Comparison of ENCODE assay signal across 25 cellular contexts in the genomic region with DNA sequence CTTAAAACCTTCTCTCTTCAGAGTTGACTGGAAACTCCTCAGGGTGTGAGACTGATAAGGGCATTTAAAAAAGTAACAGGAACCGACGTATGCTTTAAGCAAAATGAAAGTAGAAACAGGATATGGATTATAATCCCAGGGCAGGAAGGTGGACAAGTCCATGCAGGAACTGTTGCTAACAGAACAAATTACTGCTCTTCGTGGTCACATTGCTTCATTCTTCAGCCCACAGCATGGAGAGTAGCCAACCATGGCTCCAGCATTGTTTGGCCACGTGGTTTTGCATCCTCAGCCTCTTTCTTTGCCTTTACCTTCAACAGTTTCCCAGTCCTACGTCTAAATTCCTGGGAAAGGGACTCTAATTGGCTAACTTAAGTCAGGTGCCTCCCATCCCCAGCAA.
DNase-seq lines count a peak whose midpoint lies in the region; ATAC-seq, FAIRE-seq and TF ChIP-seq lines count a peak whose summit lies in the region.
"Had no signal": no experiment of that assay in that cellular context is flagged by ENCODE, and none has a peak within 500 bp of the region (broad histone marks: within the 10 kb centered on the region; RNA-seq: fewer than 3 reads in every experiment).

No MANE protein-coding gene starts in this region.

- H4K20me1 ChIP-seq in mammary epithelial cell (ENCODE audit: insufficient read depth, low read length): no peaks in the 10 kb centered on the region

- in situ Hi-C loops in mammary epithelial cell (cut with MboI; ENCODE audit: low sequenced_read_pairs in 2 of 2): no loop called here

- no peak for TF ChIP-seq POLR2A in lower leg skin (IDR thresholded peaks at IDR 0.05)

- FAIRE-seq in bronchial epithelial cell (lab: Jason Lieb, UNC): no peak
- FAIRE-seq: G401.6, HTR-8/SVneo had no signal

- WGBS in mammary epithelial cell (ENCODE audit: low coverage, missing lambda C conversion rate): 5% methylated on average over 5 of the region's 5 CpGs
- WGBS in lower leg skin, 2 donors: 40 to 41% methylated on average over 5 of the region's 5 CpGs

- H3K4me3 ChIP-seq in mammary epithelial cell (replicated peaks in 1 of 3; ENCODE audit: insufficient read depth in 1 of 3, low read depth in 2 of 3, low read length in 3 of 3) (no peak overlapping the region), bronchial epithelial cell (ENCODE audit: low read depth, low read length) (no peak overlapping the region), lower leg skin (ENCODE audit: low read depth, poor library complexity, severe bottlenecking) (no peak overlapping the region)
- H3K4me3 ChIP-seq: HAP-1, MG63 had no signal

- ATAC-seq in GM18517 (IDR thresholded peaks at IDR 0.05; ENCODE audit: unreplicated experiment) (no peak), left lobe of liver (no peak)
- ATAC-seq: SK-N-SH treated with all-trans-retinoic acid at 6 μM for 48 hours had no signal

- H3K27me3 Mint-ChIP-seq in MCF 10A (ENCODE audit: insufficient read depth, unreplicated experiment) (no peaks in the 10 kb centered on the region), mesothelial cell of epicardium (ENCODE audit: low read depth) (no peaks in the 10 kb centered on the region)
- H3K27me3 Mint-ChIP-seq: IgD-negative memory B cell had no signal

- H3K9ac ChIP-seq in mammary epithelial cell (ENCODE audit: insufficient read depth, low read length): no peak overlapping the region

- no peaks in the 10 kb centered on the region for H3K4me1 Mint-ChIP-seq in MCF 10A (ENCODE audit: insufficient read depth, unreplicated experiment)
- peaks cover 25% of the 10 kb centered on the region for H3K4me1 Mint-ChIP-seq in mesothelial cell of epicardium

- H3K4me1 ChIP-seq in mammary epithelial cell (ENCODE audit: insufficient read depth, low read length): no peaks in the 10 kb centered on the region
- H3K4me1 ChIP-seq: HAP-1 had no signal

- dilution Hi-C loops in mammary epithelial cell (cut with HindIII; ENCODE audit: low sequenced_read_pairs): no loop called here

- DNase-seq in mammary epithelial cell (peak; percentile 85), MCF 10A (ENCODE audit: unreplicated experiment) (no peak), bronchial epithelial cell (ENCODE audit: low read depth) (peak; percentile 71), mesothelial cell of epicardium (ENCODE audit: low spot score in 2 of 2, unreplicated experiment in 2 of 2) (no peak), lower leg skin (ENCODE audit: low spot score in 2 of 2) (no peak), SW 1271 (lab: John Stamatoyannopoulos, UW) (no peak), left lobe of liver (ENCODE audit: low spot score) (no peak)
- DNase-seq: AML-193; Karpas-422; MG63; NCI-H1092 treated with DMSO at 0.1 percent for 48 hours; NCI-H146; NCI-H2081; NCI-H446 treated with DMSO at 0.1 percent for 48 hours; NK-92 treated with Interleukin-12 subunit alpha and Interleukin-12 subunit beta, amount 100 ng/mL, for 24 hours; SHP77 treated with DMSO at 0.1 percent for 48 hours had no signal

- peaks cover 24% of the 10 kb centered on the region for H3K9me3 ChIP-seq in mammary epithelial cell (replicated peaks; ENCODE audit: insufficient read depth, low read length)
- H3K9me3 ChIP-seq: HAP-1, MG63 had no signal

- TF ChIP-seq CTCF in mammary epithelial cell (conservative IDR thresholded peaks at IDR 0.05 in 1 of 2, IDR thresholded peaks at IDR 0.05 in 1 of 2; ENCODE audit: extremely low read depth in 1 of 2, insufficient read depth in 1 of 2, low read depth in 1 of 2, low read length in 2 of 2) (no peak), MCF 10A (IDR thresholded peaks at IDR 0.05; ENCODE audit: unreplicated experiment) (no peak), bronchial epithelial cell (IDR thresholded peaks at IDR 0.05; ENCODE audit: insufficient read depth, low read length, severe bottlenecking) (no peak), mesothelial cell of epicardium (IDR thresholded peaks at IDR 0.05; ENCODE audit: unreplicated experiment) (no peak), lower leg skin (IDR thresholded peaks at IDR 0.05) (no peak)

- CTCF ChIA-PET in mammary epithelial cell (lab: Charles Lee; ENCODE audit: low non-redundant PET) (no interaction called here), MCF 10A (lab: Yijun Ruan, JAX) (interaction anchor here (0.7 kb wide), 1 partner anchor 720 kb away, joined by 3 read pairs; no protein-coding TSS in a partner anchor)

- H3K27me3 ChIP-seq in mammary epithelial cell (ENCODE audit: insufficient read depth, low read length): no peaks in the 10 kb centered on the region
- no peaks in the 10 kb centered on the region for H3K27me3 ChIP-seq in bronchial epithelial cell (ENCODE audit: control insufficient read depth, insufficient read depth, low read length)
- H3K27me3 ChIP-seq: MG63 had no signal

- H3K36me3 Mint-ChIP-seq in MCF 10A (ENCODE audit: insufficient read depth, unreplicated experiment) (no peaks in the 10 kb centered on the region), mesothelial cell of epicardium (no peaks in the 10 kb centered on the region)
- H3K36me3 Mint-ChIP-seq: IgD-negative memory B cell had no signal

- intact Hi-C loops in mammary epithelial cell (cut with micrococcal nuclease): loop anchor here (2.0 kb wide), 1 partner anchor 72 kb away; no protein-coding TSS in a partner anchor
- intact Hi-C loops in MCF 10A (cut with micrococcal nuclease): no loop called here
- intact Hi-C loops in lower leg skin (cut with DNase I; ENCODE audit: low total_unique reads): no loop called here

- H3K9me3 Mint-ChIP-seq in MCF 10A (ENCODE audit: unreplicated experiment) (peaks cover 32% of the 10 kb centered on the region), mesothelial cell of epicardium (peaks cover 17% of the 10 kb centered on the region)

- POLR2A ChIA-PET in MCF 10A (lab: Yijun Ruan, JAX): no interaction called here

- peak overlapping the region; percentile 44 for H2AFZ ChIP-seq in mammary epithelial cell (ENCODE audit: low read depth, low read length)

- no peak overlapping the region for H3K27ac ChIP-seq in mammary epithelial cell (ENCODE audit: insufficient read depth, low read depth, low read length)
- H3K27ac ChIP-seq: 22Rv1, C4-2B, HL-60 had no signal

- H3K4me3 Mint-ChIP-seq in MCF 10A (ENCODE audit: unreplicated experiment): no peak overlapping the region
- H3K4me3 Mint-ChIP-seq in mesothelial cell of epicardium: no peak overlapping the region
- H3K4me3 Mint-ChIP-seq: IgD-negative memory B cell had no signal

- BruUV-seq in mammary epithelial cell (replicated peaks; lab: Mats Ljungman, UMichigan) (no TSS peak), MCF 10A (replicated peaks; lab: Mats Ljungman, UMichigan) (no TSS peak)

- no peaks in the 10 kb centered on the region for H3K79me2 ChIP-seq in mammary epithelial cell (ENCODE audit: insufficient read depth, low read length)

- H3K4me2 ChIP-seq in mammary epithelial cell (ENCODE audit: insufficient read depth, low read depth, low read length): peak overlapping the region; percentile 36

- H3K36me3 ChIP-seq in mammary epithelial cell (ENCODE audit: insufficient read depth, low read length): no peaks in the 10 kb centered on the region
- no peaks in the 10 kb centered on the region for H3K36me3 ChIP-seq in bronchial epithelial cell (ENCODE audit: control insufficient read depth, insufficient read depth, low read length)
- H3K36me3 ChIP-seq: HAP-1, MG63 had no signal

- H3K27ac Mint-ChIP-seq in MCF 10A (ENCODE audit: low read depth, unreplicated experiment): no peak overlapping the region
- peak overlapping the region; percentile 60 for H3K27ac Mint-ChIP-seq in mesothelial cell of epicardium
- H3K27ac Mint-ChIP-seq: IgD-negative memory B cell had no signal

Comparison
In these comparisons a context has a peak if more than half of its experiments do, and no peak if none do; other contexts are left out.
1. DNase-seq: peak in mammary epithelial cell (single experiment) and bronchial epithelial cell (single experiment); none in MCF 10A (single experiment), mesothelial cell of epicardium (0 of 2), lower leg skin (0 of 2), SW 1271 (0 of 2) and left lobe of liver (single experiment).